2 cellular contexts compared by ENCODE assay signal in the genomic region with DNA sequence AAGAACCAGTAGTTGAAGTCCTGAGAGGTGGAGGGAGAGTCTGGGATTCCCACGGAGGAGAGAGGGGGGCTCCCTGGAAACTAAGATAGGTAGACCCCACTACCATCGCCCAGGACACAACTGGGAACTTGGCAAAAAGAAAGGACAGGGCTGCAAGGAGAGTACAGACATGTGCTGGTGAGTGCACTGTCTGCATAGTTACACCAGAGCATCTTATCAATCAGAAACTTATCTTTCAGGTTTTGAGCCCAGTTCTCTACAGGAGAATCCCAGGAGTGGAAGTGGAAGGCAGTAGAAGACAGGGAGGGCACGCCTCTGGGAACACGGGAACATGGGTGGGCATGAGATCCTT.
TF ChIP-seq lines count a peak whose summit lies in the region.

No MANE protein-coding gene starts in this region.

TF ChIP-seq in liver, 16 proteins besides CTCF, POLR2A, EP300 and RAD21:
- TF ChIP-seq FOXA2 (IDR thresholded peaks at IDR 0.05) = no peak
- no peak for TF ChIP-seq HNF4G (IDR thresholded peaks at IDR 0.05)
- TF ChIP-seq GABPA (IDR thresholded peaks at IDR 0.05 in 1 of 2, conservative IDR thresholded peaks at IDR 0.05 in 1 of 2) = no peak
- TF ChIP-seq, protein P1, sequence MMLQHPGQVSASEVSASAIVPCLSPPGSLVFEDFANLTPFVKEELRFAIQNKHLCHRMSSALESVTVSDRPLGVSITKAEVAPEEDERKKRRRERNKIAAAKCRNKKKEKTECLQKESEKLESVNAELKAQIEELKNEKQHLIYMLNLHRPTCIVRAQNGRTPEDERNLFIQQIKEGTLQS (IDR thresholded peaks at IDR 0.05) = no peak
- TF ChIP-seq, protein P2, sequence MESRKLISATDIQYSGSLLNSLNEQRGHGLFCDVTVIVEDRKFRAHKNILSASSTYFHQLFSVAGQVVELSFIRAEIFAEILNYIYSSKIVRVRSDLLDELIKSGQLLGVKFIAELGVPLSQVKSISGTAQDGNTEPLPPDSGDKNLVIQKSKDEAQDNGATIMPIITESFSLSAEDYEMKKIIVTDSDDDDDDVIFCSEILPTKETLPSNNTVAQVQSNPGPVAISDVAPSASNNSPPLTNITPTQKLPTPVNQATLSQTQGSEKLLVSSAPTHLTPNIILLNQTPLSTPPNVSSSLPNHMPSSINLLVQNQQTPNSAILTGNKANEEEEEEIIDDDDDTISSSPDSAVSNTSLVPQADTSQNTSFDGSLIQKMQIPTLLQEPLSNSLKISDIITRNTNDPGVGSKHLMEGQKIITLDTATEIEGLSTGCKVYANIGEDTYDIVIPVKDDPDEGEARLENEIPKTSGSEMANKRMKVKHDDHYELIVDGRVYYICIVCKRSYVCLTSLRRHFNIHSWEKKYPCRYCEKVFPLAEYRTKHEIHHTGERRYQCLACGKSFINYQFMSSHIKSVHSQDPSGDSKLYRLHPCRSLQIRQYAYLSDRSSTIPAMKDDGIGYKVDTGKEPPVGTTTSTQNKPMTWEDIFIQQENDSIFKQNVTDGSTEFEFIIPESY (IDR thresholded peaks at IDR 0.05) = no peak
- no peak for TF ChIP-seq YY1 (IDR thresholded peaks at IDR 0.05)
- TF ChIP-seq, protein P3, sequence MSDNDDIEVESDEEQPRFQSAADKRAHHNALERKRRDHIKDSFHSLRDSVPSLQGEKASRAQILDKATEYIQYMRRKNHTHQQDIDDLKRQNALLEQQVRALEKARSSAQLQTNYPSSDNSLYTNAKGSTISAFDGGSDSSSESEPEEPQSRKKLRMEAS (IDR thresholded peaks at IDR 0.05) = no peak

TF ChIP-seq in HepG2, 621 proteins besides CTCF, POLR2A, EP300 and RAD21:
- TF ChIP-seq HOXA5 (CRISPR knock-in tag; IDR thresholded peaks at IDR 0.05) (no peak), IRF2 (CRISPR knock-in tag; IDR thresholded peaks at IDR 0.05) (no peak), RFX5 (IDR thresholded peaks at IDR 0.05; ENCODE audit: low read depth, low read length) (no peak), CEBPB (IDR thresholded peaks at IDR 0.05; ENCODE audit: borderline replicate concordance, low read depth, low read length) (no peak), RFXAP (CRISPR knock-in tag; IDR thresholded peaks at IDR 0.05; ENCODE audit: borderline replicate concordance) (no peak), GTF2F1 (IDR thresholded peaks at IDR 0.05; ENCODE audit: low read length) (no peak), ZNF792 (CRISPR knock-in tag; IDR thresholded peaks at IDR 0.05) (no peak)
- TF ChIP-seq, protein P4, sequence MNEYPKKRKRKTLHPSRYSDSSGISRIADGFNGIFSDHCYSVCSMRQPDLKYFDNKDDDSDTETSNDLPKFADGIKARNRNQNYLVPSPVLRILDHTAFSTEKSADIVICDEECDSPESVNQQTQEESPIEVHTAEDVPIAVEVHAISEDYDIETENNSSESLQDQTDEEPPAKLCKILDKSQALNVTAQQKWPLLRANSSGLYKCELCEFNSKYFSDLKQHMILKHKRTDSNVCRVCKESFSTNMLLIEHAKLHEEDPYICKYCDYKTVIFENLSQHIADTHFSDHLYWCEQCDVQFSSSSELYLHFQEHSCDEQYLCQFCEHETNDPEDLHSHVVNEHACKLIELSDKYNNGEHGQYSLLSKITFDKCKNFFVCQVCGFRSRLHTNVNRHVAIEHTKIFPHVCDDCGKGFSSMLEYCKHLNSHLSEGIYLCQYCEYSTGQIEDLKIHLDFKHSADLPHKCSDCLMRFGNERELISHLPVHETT (CRISPR knock-in tag; conservative IDR thresholded peaks at IDR 0.05) = no peak
- TF ChIP-seq, protein P5, sequence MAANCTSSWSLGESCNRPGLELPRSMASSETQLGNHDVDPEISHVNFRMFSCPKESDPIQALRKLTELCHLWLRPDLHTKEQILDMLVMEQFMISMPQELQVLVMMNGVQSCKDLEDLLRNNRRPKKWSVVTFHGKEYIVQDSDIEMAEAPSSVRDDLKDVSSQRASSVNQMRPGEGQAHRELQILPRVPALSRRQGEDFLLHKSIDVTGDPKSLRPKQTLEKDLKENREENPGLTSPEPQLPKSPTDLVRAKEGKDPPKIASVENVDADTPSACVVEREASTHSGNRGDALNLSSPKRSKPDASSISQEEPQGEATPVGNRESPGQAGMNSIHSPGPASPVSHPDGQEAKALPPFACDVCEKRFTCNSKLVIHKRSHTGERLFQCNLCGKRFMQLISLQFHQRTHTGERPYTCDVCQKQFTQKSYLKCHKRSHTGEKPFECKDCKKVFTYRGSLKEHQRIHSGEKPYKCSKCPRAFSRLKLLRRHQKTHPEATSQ (CRISPR knock-in tag; IDR thresholded peaks at IDR 0.05; ENCODE audit: borderline replicate concordance) = no peak
